Comparison of ENCODE assay signal across 1 cellular context in the genomic region with DNA sequence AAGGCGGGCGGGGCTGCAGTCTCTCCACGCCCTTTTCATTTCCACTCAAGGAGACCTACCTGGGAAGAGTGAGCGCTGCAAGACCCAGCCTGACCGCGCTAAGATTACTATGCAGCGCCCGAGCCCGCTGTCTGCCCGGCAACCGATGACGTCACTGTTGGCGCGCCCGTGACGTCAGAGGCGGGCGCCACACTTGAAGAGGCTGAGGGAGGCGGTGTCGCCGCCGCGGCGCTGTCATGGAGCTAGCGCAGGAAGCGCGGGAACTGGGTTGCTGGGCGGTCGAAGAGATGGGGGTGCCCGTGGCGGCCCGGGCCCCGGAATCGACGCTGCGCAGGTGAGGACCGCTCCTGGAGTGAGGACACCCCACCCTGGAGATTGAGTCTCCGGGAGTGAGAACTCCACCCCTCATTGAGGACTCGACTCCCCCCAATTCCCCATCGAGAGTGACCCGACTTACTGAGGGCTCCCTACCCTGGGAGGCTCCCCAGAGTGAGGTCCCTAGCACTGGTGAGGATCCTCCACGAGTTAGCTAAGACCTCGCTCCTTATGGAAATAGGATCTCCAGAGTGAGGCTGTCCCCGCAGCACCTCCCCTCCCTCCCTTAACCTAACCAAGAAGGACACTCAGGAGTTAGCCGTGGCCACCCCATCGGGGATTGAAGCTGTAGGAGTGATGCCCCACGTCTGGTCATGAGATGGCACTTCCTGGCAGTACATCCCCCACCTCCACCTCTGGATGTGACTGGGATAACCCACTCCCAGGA.
TF ChIP-seq lines count a peak whose summit lies in the region.

A gene with protein sequence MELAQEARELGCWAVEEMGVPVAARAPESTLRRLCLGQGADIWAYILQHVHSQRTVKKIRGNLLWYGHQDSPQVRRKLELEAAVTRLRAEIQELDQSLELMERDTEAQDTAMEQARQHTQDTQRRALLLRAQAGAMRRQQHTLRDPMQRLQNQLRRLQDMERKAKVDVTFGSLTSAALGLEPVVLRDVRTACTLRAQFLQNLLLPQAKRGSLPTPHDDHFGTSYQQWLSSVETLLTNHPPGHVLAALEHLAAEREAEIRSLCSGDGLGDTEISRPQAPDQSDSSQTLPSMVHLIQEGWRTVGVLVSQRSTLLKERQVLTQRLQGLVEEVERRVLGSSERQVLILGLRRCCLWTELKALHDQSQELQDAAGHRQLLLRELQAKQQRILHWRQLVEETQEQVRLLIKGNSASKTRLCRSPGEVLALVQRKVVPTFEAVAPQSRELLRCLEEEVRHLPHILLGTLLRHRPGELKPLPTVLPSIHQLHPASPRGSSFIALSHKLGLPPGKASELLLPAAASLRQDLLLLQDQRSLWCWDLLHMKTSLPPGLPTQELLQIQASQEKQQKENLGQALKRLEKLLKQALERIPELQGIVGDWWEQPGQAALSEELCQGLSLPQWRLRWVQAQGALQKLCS (plus strand): TSS at position 177 of the 763 bp plus-strand sequence. CDS start 60 bp downstream, at position 237.

TF ChIP-seq in K562, 482 proteins besides CTCF, POLR2A, EP300 and RAD21 (continued from another document and continues in another):
- 0 out of 2 replicates have a peak, but pooled peaks have one; percentile 59 for TF ChIP-seq ZNF695 (CRISPR knock-in tag; IDR thresholded peaks at IDR 0.05)
- TF ChIP-seq, protein P1, sequence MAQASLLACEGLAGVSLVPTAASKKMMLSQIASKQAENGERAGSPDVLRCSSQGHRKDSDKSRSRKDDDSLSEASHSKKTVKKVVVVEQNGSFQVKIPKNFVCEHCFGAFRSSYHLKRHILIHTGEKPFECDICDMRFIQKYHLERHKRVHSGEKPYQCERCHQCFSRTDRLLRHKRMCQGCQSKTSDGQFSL (CRISPR knock-in tag; IDR thresholded peaks at IDR 0.05), result peak; percentile 81
- TF ChIP-seq, protein P1 (tag; IDR thresholded peaks at IDR 0.05), result 0 out of 4 replicates have a peak, but pooled peaks of 1 of the 2 experiments have one; percentile 50
- no peak for TF ChIP-seq NCOA4 (IDR thresholded peaks at IDR 0.05; ENCODE audit: partially characterized antibody)
- TF ChIP-seq ZNF134 (CRISPR knock-in tag; conservative IDR thresholded peaks at IDR 0.05), result no peak
- TF ChIP-seq HCFC1 (IDR thresholded peaks at IDR 0.05; ENCODE audit: low read depth, low read length), result peak; percentile 83
- no peak for TF ChIP-seq DIDO1 (tag; IDR thresholded peaks at IDR 0.05; ENCODE audit: low read depth)
- TF ChIP-seq, protein P2, sequence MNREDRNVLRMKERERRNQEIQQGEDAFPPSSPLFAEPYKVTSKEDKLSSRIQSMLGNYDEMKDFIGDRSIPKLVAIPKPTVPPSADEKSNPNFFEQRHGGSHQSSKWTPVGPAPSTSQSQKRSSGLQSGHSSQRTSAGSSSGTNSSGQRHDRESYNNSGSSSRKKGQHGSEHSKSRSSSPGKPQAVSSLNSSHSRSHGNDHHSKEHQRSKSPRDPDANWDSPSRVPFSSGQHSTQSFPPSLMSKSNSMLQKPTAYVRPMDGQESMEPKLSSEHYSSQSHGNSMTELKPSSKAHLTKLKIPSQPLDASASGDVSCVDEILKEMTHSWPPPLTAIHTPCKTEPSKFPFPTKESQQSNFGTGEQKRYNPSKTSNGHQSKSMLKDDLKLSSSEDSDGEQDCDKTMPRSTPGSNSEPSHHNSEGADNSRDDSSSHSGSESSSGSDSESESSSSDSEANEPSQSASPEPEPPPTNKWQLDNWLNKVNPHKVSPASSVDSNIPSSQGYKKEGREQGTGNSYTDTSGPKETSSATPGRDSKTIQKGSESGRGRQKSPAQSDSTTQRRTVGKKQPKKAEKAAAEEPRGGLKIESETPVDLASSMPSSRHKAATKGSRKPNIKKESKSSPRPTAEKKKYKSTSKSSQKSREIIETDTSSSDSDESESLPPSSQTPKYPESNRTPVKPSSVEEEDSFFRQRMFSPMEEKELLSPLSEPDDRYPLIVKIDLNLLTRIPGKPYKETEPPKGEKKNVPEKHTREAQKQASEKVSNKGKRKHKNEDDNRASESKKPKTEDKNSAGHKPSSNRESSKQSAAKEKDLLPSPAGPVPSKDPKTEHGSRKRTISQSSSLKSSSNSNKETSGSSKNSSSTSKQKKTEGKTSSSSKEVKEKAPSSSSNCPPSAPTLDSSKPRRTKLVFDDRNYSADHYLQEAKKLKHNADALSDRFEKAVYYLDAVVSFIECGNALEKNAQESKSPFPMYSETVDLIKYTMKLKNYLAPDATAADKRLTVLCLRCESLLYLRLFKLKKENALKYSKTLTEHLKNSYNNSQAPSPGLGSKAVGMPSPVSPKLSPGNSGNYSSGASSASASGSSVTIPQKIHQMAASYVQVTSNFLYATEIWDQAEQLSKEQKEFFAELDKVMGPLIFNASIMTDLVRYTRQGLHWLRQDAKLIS (CRISPR knock-in tag; IDR thresholded peaks at IDR 0.05), result no peak
- no peak for TF ChIP-seq ZNF644 (tag; IDR thresholded peaks at IDR 0.05; ENCODE audit: low read depth)
- TF ChIP-seq CC2D1A (IDR thresholded peaks at IDR 0.05), result no peak
- no peak for TF ChIP-seq RBM15 (IDR thresholded peaks at IDR 0.05; ENCODE audit: insufficient read depth, low read length)
- TF ChIP-seq SMAD1 (IDR thresholded peaks at IDR 0.05; ENCODE audit: low read depth, low read length, partially characterized antibody), result no peak
- TF ChIP-seq, protein P3, sequence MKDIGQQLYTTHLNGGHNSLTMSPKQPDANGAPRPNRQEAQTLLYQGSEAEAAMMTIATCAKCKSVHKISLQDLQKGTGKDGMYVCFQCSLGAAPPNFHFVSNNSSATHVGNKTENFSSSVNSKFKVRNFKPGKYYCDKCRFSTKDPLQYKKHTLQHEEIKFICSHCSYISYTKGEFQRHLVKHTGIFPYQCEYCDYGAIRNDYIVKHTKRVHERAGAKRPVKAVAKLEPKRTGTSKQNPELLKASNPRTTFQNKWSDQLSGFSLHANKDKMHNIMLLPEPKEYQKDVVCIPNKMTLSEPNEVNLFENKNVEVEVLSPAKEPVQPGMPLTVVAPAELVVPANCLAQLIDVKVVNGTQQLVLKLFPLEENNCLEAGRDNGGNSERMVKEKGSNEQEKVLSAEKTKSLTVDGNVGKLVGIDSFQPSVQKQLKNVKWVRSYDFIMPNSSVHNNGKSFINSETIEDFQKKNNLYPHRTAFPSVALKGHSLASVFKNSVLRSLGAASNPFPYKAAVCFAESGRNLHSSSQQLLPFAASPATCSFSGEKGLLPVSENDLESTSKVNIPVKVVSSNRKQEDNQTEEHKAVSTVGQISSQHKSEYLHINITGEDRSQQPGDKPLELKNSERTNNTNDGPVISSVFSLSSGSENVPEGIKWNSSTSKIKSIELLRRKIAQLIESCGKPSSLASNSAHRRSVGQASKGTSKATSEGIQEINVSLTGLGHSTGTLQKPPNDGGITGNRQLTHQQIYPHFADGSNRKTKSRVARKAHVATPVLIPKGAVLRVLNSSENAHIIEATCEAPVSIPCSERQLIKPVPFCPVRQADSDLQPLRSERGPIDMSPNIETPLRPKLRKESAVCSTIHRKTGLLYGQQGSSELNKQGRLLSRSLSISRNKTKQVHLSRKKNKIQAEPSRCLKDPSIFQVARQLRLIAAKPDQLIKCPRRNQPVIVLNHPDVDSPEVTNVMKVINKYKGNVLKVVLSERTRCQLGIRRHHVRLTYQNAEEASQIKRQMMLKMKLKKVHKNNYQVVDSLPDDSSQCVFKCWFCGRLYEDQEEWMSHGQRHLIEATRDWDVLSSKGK (CRISPR knock-in tag; IDR thresholded peaks at IDR 0.05), result no peak
- no peak for TF ChIP-seq SRSF3 (IDR thresholded peaks at IDR 0.05; ENCODE audit: insufficient read depth, low read length)
- TF ChIP-seq, protein P4, sequence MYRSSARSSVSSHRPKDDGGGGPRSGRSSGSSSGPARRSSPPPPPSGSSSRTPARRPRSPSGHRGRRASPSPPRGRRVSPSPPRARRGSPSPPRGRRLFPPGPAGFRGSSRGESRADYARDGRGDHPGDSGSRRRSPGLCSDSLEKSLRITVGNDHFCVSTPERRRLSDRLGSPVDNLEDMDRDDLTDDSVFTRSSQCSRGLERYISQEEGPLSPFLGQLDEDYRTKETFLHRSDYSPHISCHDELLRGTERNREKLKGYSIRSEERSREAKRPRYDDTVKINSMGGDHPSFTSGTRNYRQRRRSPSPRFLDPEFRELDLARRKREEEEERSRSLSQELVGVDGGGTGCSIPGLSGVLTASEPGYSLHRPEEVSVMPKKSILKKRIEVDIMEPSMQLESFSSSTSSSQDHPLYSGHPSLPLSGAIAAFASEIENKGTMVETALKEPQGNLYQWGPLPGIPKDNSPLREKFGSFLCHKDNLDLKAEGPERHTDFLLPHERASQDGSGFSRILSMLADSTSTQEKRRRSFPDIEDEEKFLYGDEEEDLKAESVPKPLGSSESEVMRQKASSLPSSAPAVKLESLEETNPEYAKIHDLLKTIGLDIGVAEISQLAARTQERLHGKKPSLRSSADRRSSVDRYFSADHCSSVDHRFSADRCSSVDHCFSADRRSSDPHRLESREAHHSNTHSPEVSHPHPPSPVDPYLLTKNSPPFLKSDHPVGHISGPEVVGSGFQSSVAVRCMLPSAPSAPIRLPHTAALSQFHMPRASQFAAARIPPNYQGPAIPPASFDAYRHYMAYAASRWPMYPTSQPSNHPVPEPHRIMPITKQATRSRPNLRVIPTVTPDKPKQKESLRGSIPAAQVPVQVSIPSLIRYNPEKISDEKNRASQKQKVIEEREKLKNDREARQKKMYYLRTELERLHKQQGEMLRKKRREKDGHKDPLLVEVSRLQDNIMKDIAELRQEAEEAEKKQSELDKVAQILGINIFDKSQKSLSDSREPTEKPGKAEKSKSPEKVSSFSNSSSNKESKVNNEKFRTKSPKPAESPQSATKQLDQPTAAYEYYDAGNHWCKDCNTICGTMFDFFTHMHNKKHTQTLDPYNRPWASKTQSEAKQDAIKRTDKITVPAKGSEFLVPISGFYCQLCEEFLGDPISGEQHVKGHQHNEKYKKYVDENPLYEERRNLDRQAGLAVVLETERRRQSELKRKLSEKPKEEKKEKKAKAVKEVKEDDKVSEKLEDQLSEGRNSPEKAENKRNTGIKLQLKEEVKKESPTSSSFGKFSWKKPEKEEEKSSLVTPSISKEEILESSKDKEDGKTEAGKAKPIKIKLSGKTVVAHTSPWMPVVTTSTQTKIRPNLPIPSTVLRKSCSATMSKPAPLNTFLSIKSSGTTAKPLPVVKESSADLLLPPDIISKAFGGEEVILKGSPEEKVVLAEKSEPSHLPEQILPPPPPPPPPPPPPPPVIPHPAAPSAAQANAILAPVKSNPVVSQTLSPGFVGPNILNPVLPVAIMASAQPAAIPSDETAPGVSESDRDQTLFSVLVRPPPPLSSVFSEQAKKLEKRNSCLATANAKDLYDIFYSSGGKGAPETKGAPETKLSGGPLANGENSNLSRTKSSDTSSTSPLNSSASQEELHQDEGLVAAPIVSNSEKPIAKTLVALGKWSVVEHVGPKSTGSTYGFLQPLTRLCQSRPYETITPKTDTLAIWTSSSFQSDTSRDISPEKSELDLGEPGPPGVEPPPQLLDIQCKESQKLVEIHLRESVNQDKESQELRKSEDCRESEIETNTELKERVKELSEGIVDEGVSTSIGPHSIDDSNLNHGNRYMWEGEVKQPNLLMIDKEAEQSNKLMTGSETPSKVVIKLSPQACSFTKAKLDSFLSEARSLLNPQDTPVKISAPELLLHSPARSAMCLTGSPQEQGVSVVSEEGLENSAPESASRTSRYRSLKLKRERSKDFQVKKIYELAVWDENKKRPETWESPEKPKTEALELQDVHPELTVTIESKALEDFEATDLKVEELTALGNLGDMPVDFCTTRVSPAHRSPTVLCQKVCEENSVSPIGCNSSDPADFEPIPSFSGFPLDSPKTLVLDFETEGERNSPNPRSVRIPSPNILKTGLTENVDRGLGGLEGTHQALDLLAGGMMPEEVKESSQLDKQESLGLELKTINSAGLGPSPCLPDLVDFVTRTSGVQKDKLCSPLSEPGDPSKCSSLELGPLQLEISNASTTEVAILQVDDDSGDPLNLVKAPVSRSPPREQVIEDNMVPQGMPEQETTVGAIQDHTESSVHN (IDR thresholded peaks at IDR 0.05; ENCODE audit: borderline replicate concordance in 1 of 2, low read depth in 1 of 2), result no peak
- peak; percentile 100 for TF ChIP-seq CREM (IDR thresholded peaks at IDR 0.05; ENCODE audit: low read depth)
- TF ChIP-seq TRIM24 (IDR thresholded peaks at IDR 0.05), result no peak
- TF ChIP-seq, protein P5, sequence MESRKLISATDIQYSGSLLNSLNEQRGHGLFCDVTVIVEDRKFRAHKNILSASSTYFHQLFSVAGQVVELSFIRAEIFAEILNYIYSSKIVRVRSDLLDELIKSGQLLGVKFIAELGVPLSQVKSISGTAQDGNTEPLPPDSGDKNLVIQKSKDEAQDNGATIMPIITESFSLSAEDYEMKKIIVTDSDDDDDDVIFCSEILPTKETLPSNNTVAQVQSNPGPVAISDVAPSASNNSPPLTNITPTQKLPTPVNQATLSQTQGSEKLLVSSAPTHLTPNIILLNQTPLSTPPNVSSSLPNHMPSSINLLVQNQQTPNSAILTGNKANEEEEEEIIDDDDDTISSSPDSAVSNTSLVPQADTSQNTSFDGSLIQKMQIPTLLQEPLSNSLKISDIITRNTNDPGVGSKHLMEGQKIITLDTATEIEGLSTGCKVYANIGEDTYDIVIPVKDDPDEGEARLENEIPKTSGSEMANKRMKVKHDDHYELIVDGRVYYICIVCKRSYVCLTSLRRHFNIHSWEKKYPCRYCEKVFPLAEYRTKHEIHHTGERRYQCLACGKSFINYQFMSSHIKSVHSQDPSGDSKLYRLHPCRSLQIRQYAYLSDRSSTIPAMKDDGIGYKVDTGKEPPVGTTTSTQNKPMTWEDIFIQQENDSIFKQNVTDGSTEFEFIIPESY (CRISPR knock-in tag; IDR thresholded peaks at IDR 0.05), result no peak
- TF ChIP-seq ETS2 (tag; IDR thresholded peaks at IDR 0.05; ENCODE audit: borderline replicate concordance, poor library complexity, severe bottlenecking), result no peak
- peak; percentile 100 for TF ChIP-seq NBN (IDR thresholded peaks at IDR 0.05; ENCODE audit: low read depth)
- 0 out of 4 replicates have a peak, but pooled peaks of 1 of the 2 experiments have one; percentile 44 for TF ChIP-seq RCOR1 (IDR thresholded peaks at IDR 0.05; ENCODE audit: borderline replicate concordance in 1 of 2, low read depth in 2 of 2, low read length in 2 of 2)
- TF ChIP-seq, protein P6, sequence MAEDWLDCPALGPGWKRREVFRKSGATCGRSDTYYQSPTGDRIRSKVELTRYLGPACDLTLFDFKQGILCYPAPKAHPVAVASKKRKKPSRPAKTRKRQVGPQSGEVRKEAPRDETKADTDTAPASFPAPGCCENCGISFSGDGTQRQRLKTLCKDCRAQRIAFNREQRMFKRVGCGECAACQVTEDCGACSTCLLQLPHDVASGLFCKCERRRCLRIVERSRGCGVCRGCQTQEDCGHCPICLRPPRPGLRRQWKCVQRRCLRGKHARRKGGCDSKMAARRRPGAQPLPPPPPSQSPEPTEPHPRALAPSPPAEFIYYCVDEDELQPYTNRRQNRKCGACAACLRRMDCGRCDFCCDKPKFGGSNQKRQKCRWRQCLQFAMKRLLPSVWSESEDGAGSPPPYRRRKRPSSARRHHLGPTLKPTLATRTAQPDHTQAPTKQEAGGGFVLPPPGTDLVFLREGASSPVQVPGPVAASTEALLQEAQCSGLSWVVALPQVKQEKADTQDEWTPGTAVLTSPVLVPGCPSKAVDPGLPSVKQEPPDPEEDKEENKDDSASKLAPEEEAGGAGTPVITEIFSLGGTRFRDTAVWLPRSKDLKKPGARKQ (CRISPR knock-in tag; IDR thresholded peaks at IDR 0.05), result no peak
- no peak for TF ChIP-seq ZNF224 (CRISPR knock-in tag; IDR thresholded peaks at IDR 0.05)
- TF ChIP-seq TRIM28 (IDR thresholded peaks at IDR 0.05), result no peak
